17 cellular contexts compared by ENCODE assay signal in the genomic region with DNA sequence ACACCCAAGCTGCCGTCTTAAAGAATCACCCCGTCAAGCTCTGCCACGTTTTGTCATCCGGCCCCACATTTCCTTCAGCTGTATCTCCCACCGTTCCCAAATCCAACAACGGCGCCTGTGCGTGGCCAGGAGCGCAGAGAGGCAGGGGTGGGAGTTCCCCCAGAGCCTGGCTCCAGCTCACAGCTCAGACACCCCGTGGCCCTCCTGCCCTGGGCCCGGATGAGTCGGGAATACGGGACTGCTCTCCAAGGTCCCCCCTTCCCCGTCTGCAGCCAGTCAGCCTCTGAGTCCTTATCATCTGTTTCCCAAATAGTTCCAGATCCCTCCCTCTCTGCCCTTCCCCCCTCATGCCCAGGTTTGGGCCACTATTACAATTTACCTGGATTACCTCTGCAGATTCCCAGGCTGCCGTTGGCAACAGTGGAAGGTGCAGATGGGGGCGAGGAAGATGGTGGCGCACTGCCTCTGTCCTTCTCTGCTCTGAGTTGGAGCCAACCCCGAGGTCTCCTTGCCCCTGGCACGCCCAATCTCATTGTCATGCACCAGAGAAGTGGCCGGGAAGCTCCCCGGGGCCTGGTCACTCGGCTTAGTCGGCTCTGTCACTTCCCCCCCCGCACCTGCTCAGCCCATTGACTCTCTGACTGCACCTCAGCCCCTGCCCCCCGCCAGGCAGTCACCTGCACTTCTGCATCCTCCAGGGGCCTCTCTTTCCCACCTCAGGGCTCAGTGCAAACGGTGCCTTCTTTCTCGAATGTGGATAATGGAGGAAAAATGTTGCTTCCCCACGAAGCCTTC. TPM values are rescaled to one million over a fixed set of nuclear protein-coding genes. Genes with fewer than 3 reads are reported as not detected.
DNase-seq lines count a peak whose midpoint lies in the region; ATAC-seq and TF ChIP-seq lines count a peak whose summit lies in the region.
"Had no signal": no experiment of that assay in that cellular context is flagged by ENCODE, and none has a peak within 500 bp of the region (broad histone marks: within the 10 kb centered on the region; RNA-seq: fewer than 3 reads in every experiment).

No MANE protein-coding gene starts in this region.

- H3K4me3 Mint-ChIP-seq in H9, result peak overlapping the region in 1 of 2 experiments; percentile 35; a peak in 3 of 5 replicates
- H3K4me3 Mint-ChIP-seq in T-helper 17 cell, result no peak overlapping the region
- no peak overlapping the region for H3K4me3 Mint-ChIP-seq in naive thymus-derived CD8-positive, alpha-beta T cell
- H3K4me3 Mint-ChIP-seq: CD4-positive, alpha-beta memory T cell; IgD-negative memory B cell; T-cell had no signal

- TF ChIP-seq EP300 in transverse colon (IDR thresholded peaks at IDR 0.05; ENCODE audit: low read depth), result no peak

- no peak overlapping the region for H3K23ac ChIP-seq in H9 (ENCODE audit: insufficient read length, low read depth, low read length)

- H3K4ac ChIP-seq in H9 (ENCODE audit: low read depth, low read length), result no peak overlapping the region

- H3K36me3 ChIP-seq in iPS-20b (ENCODE audit: insufficient read depth, low read depth, low read length) (no peaks in the 10 kb centered on the region), transverse colon (no peaks in the 10 kb centered on the region)
- H3K36me3 ChIP-seq: BE2C had no signal

- no peak overlapping the region; the same call in 1 of the 2 replicates for H3K14ac ChIP-seq in H9 (ENCODE audit: insufficient read depth, low read length)

- no peaks in the 10 kb centered on the region for H4K20me1 ChIP-seq in H9 (ENCODE audit: control insufficient read depth, insufficient read depth, insufficient read length)

- H2AK5ac ChIP-seq in H9 (ENCODE audit: insufficient read length, low read length), result no peak overlapping the region

- ATAC-seq in T-helper 17 cell (no peak), GM21423 (IDR thresholded peaks at IDR 0.05; ENCODE audit: unreplicated experiment) (no peak)
- no peak for ATAC-seq in naive thymus-derived CD8-positive, alpha-beta T cell
- ATAC-seq: T-cell had no signal

- H3K4me3 ChIP-seq in iPS-20b (ENCODE audit: low read length) (peak overlapping the region; percentile 40; the same call in 1 of the 2 replicates), transverse colon (no peak overlapping the region)
- H3K4me3 ChIP-seq: GM23248 had no signal

- no peak for TF ChIP-seq POLR2A in transverse colon (IDR thresholded peaks at IDR 0.05)

- H3K23me2 ChIP-seq in H9 (ENCODE audit: insufficient read length, low read depth, low read length, poor library complexity, severe bottlenecking), result no peaks in the 10 kb centered on the region

- H3K27me3 Mint-ChIP-seq in H9 (ENCODE audit: low read depth) (peaks cover 68% of the 10 kb centered on the region), T-helper 17 cell (peaks cover 37% of the 10 kb centered on the region)
- peaks cover 0 to 25% (median 22%) of the 10 kb centered on the region in 5 donors for H3K27me3 Mint-ChIP-seq in naive thymus-derived CD8-positive, alpha-beta T cell

- H2BK5ac ChIP-seq in H9 (ENCODE audit: insufficient read length, low read length), result no peak overlapping the region

- no peak overlapping the region for H4K8ac ChIP-seq in H9 (replicated peaks; ENCODE audit: insufficient read length, low read depth, low read length)

- no peak overlapping the region for H2AFZ ChIP-seq in H9 (ENCODE audit: low read length)

- no peak overlapping the region for H3K56ac ChIP-seq in H9 (ENCODE audit: insufficient read length, low read depth, low read length)

- no peak overlapping the region for H2BK20ac ChIP-seq in H9 (ENCODE audit: low read depth, low read length, poor library complexity, severe bottlenecking)

- H3K4me1 ChIP-seq in H9 (ENCODE audit: insufficient read depth, low read length) (peaks cover 3% of the 10 kb centered on the region; the same call in 1 of the 2 replicates), iPS-20b (ENCODE audit: insufficient read depth, low read length) (peaks cover 10% of the 10 kb centered on the region), transverse colon (peaks cover 0 to 16% (median 4%) of the 10 kb centered on the region in 4 donors)

- H2BK12ac ChIP-seq in H9 (ENCODE audit: insufficient read length, low read depth, low read length), result no peak overlapping the region

- in situ Hi-C loops in transverse colon (cut with MboI; ENCODE audit: low pct_ligation_motif_present in 1 of 4, low pct_unique_long_range_greater_than_20kb in 1 of 4, low sequenced_read_pairs in 3 of 4), result no loop called here

- H3K36me3 Mint-ChIP-seq in H9 (ENCODE audit: insufficient read depth in 1 of 3, low read depth in 3 of 3), result no peaks in the 10 kb centered on the region
- H3K36me3 Mint-ChIP-seq in T-helper 17 cell (ENCODE audit: low read depth), result peaks cover 3% of the 10 kb centered on the region
- H3K36me3 Mint-ChIP-seq in naive thymus-derived CD8-positive, alpha-beta T cell, result no peaks in the 10 kb centered on the region
- H3K36me3 Mint-ChIP-seq: CD4-positive, alpha-beta memory T cell; IgD-negative memory B cell; T-cell had no signal

- H3K27me3 ChIP-seq in H9 (ENCODE audit: insufficient read depth, low read length), result no peaks in the 10 kb centered on the region
- H3K27me3 ChIP-seq in iPS-20b (ENCODE audit: insufficient read depth, low read length), result peaks cover 6% of the 10 kb centered on the region; the same call in 1 of the 2 replicates
- peaks cover 49% of the 10 kb centered on the region for H3K27me3 ChIP-seq in transverse colon
- H3K27me3 ChIP-seq: BE2C had no signal

- no peak overlapping the region for H3K18ac ChIP-seq in H9 (ENCODE audit: insufficient read length, low read depth, low read length)

- TF ChIP-seq CTCF in H9 (conservative IDR thresholded peaks at IDR 0.05) (no peak), transverse colon (IDR thresholded peaks at IDR 0.05) (no peak)

- H4K91ac ChIP-seq in H9 (ENCODE audit: insufficient read length, low read depth, low read length), result no peak overlapping the region

- H2BK15ac ChIP-seq in H9 (ENCODE audit: low read depth, low read length), result no peak overlapping the region

- H3K9me3 ChIP-seq in H9 (ENCODE audit: control insufficient read depth, low read depth, low read length) (no peaks in the 10 kb centered on the region), T-helper 17 cell (ENCODE audit: control insufficient read depth, low read length, poor library complexity, severe bottlenecking) (no peaks in the 10 kb centered on the region), iPS-20b (ENCODE audit: insufficient read depth, low read depth, low read length) (no peaks in the 10 kb centered on the region), transverse colon (no peaks in the 10 kb centered on the region)
- H3K9me3 ChIP-seq: BE2C had no signal

- H3K27ac Mint-ChIP-seq in H9 (no peak overlapping the region; a peak in 2 of 7 replicates), T-helper 17 cell (peak overlapping the region; percentile 16)
- H3K27ac Mint-ChIP-seq in naive thymus-derived CD8-positive, alpha-beta T cell, result peak overlapping the region in 2 of 10 donors; percentile 29 to 56
- H3K27ac Mint-ChIP-seq: CD4-positive, alpha-beta memory T cell; IgD-negative memory B cell; T-cell had no signal

- H3K79me2 ChIP-seq in H9 (ENCODE audit: insufficient read depth, low read length), result no peaks in the 10 kb centered on the region

- no peak overlapping the region for H3T11ph ChIP-seq in H9 (ENCODE audit: low read length)

- no peak overlapping the region for H3K9ac ChIP-seq in H9 (ENCODE audit: extremely low read depth, insufficient read length, low read length)
- no peak overlapping the region for H3K9ac ChIP-seq in iPS-20b (ENCODE audit: low read depth, low read length)
- H3K9ac ChIP-seq: GM23248 had no signal

- POLR2A ChIA-PET in naive thymus-derived CD8-positive, alpha-beta T cell (lab: Charles Lee), result no interaction called here

- peaks cover 0 to 4% of the 10 kb centered on the region in 2 experiments; a peak in 1 of 5 replicates for H3K9me3 Mint-ChIP-seq in H9
- H3K9me3 Mint-ChIP-seq in naive thymus-derived CD8-positive, alpha-beta T cell, result no peaks in the 10 kb centered on the region
- H3K9me3 Mint-ChIP-seq: IgD-negative memory B cell, T-cell had no signal

- peak overlapping the region; percentile 3 for H3K4me2 ChIP-seq in H9 (ENCODE audit: insufficient read depth, insufficient read length, low read length)

- no CpG with 5 or more reads among the region's 28 CpGs for WGBS in H9 (ENCODE audit: extremely low coverage, insufficient read length, low lambda C conversion rate)
- 52 to 60% methylated on average over 7 to 27 of the region's 28 CpGs for WGBS in transverse colon (ENCODE audit: low coverage in 1 of 2), 2 donors

- H3K27ac ChIP-seq in H9 (ENCODE audit: insufficient read length, low read depth, low read length), result no peak overlapping the region
- H3K27ac ChIP-seq in iPS-20b (ENCODE audit: low read length), result no peak overlapping the region
- no peak overlapping the region for H3K27ac ChIP-seq in transverse colon
- H3K27ac ChIP-seq: GM23248 had no signal

- DNase-seq in COLO668 (lab: John Stamatoyannopoulos, UW; ENCODE audit: unreplicated experiment) (peak; percentile 52), H9 (peak; percentile 83), T-helper 17 cell (no peak), transverse colon (no peak)
- no peak for DNase-seq in activated CD4-positive, alpha-beta T cell treated with anti-CD3 and anti-CD28 coated beads for 1 hour
- DNase-seq in naive thymus-derived CD8-positive, alpha-beta T cell, result no peak
- DNase-seq: BE2C; CD4-positive, alpha-beta memory T cell; MV-4-11; NCI-H1694; NCI-H524; NK-92 treated with Interleukin-12 subunit alpha and Interleukin-12 subunit beta, amount 100 ng/mL, for 24 hours; T-cell had no signal

- no peak overlapping the region for H4K5ac ChIP-seq in H9 (ENCODE audit: insufficient read length, low read depth, low read length)

- no peaks in the 10 kb centered on the region for H3K79me1 ChIP-seq in H9 (ENCODE audit: insufficient read depth, low read depth, low read length, poor library complexity, severe bottlenecking)

- intact Hi-C loops in transverse colon (cut with DNase I; ENCODE audit: low total_unique reads), result no loop called here

- H3K4me1 Mint-ChIP-seq in H9, result peaks cover 17 to 27% of the 10 kb centered on the region in 2 experiments
- H3K4me1 Mint-ChIP-seq in T-helper 17 cell, result no peaks in the 10 kb centered on the region
- H3K4me1 Mint-ChIP-seq in naive thymus-derived CD8-positive, alpha-beta T cell, result peaks cover 0 to 2% (median 0%) of the 10 kb centered on the region in 4 donors
- H3K4me1 Mint-ChIP-seq: CD4-positive, alpha-beta memory T cell; T-cell had no signal

- H2BK120ac ChIP-seq in H9 (ENCODE audit: low read depth, low read length, poor library complexity, severe bottlenecking), result no peak overlapping the region

RNA-seq across cellular contexts. Expression of a gene that starts 18.3 kb away (rescaled TPM):
- total RNA-seq in H9 (2021), result 24.3 and 25.1 TPM in 2 replicates
- total RNA-seq in T-helper 17 cell, result 10 to 100 TPM; 55.1 to 61.5 TPM
- 10 to 100 TPM; 28.9 to 79.3 (median 48.0) TPM for total RNA-seq in transverse colon
- total RNA-seq in naive thymus-derived CD8-positive, alpha-beta T cell, result 10 to 100 TPM; 53.5 to 53.9 TPM
- 10 to 100 TPM in 1 of 3 donors, 1 to 10 TPM in 2; 5.3 to 10.2 (median 5.5) TPM for polyA plus RNA-seq in naive thymus-derived CD8-positive, alpha-beta T cell

RNA-seq across cellular contexts. Expression of a gene that starts 49.9 kb away (rescaled TPM):
- total RNA-seq in H9 (2021) (20.5 and 20.8 TPM in 2 replicates), T-helper 17 cell (under 1 TPM; 0.07 to 0.99 TPM), transverse colon (10 to 100 TPM in 1 of 4 donors, 1 to 10 TPM in 2, under 1 TPM in 1; 0.40 to 22.8 (median 7.2) TPM)
- not detected for total RNA-seq in naive thymus-derived CD8-positive, alpha-beta T cell
- not detected for polyA plus RNA-seq in naive thymus-derived CD8-positive, alpha-beta T cell
- total RNA-seq: CD4-positive, alpha-beta memory T cell had no signal
- polyA plus RNA-seq: IgD-negative memory B cell had no signal

Comparison
In these comparisons a context has a peak if more than half of its experiments do, and no peak if none do; other contexts are left out.
1. DNase-seq: peak in COLO668 (single experiment) and H9 (single experiment); none in T-helper 17 cell (0 of 3), activated CD4-positive, alpha-beta T cell treated with anti-CD3 and anti-CD28 coated beads for 1 hour (single experiment), transverse colon (single experiment) and naive thymus-derived CD8-positive, alpha-beta T cell (0 of 10).